In genomic region chr11:96567193-96567592, GRCh38 we compare ENCODE assay signal across 11 cellular contexts.
A peak's percentile ranks its signal among the peaks of the same experiment; 100 is the strongest.
DNase-seq lines count a peak whose midpoint lies in the region; ATAC-seq, FAIRE-seq and TF ChIP-seq lines count a peak whose summit lies in the region.
"Had no signal": no experiment of that assay in that cellular context is flagged by ENCODE, and none has a peak within 500 bp of the region (broad histone marks: within the 10 kb centered on the region; RNA-seq: fewer than 3 reads in every experiment).

No MANE protein-coding gene starts in this region.

- intact Hi-C loops in left cardiac atrium (cut with DNase I) (no loop called here), kidney (cut with DNase I) (no loop called here), upper lobe of right lung (cut with DNase I) (no loop called here)

- no peak for FAIRE-seq in kidney (lab: Jason Lieb, UNC)

- H3K36me3 ChIP-seq in cardiac muscle cell (no peaks in the 10 kb centered on the region), kidney (ENCODE audit: control insufficient read depth in 1 of 2, insufficient read depth in 2 of 2, low read length in 2 of 2) (no peaks in the 10 kb centered on the region), upper lobe of right lung (no peaks in the 10 kb centered on the region)
- H3K36me3 ChIP-seq: vagina had no signal

- no peaks in the 10 kb centered on the region for H3K27me3 ChIP-seq in cardiac muscle cell
- no peaks in the 10 kb centered on the region for H3K27me3 ChIP-seq in upper lobe of right lung
- H3K27me3 ChIP-seq: vagina had no signal

- ATAC-seq in left cardiac atrium (no peak), upper lobe of right lung (no peak), HG03457 (IDR thresholded peaks at IDR 0.05; ENCODE audit: unreplicated experiment) (no peak), GM21423 (IDR thresholded peaks at IDR 0.05; ENCODE audit: unreplicated experiment) (no peak), GM18520 (IDR thresholded peaks at IDR 0.05; ENCODE audit: unreplicated experiment) (no peak)

- TF ChIP-seq CTCF in cardiac muscle cell (IDR thresholded peaks at IDR 0.05; ENCODE audit: low read depth, low read length) (no peak), kidney (IDR thresholded peaks at IDR 0.05; ENCODE audit: borderline replicate concordance, extremely low read depth, insufficient read depth) (no peak), upper lobe of right lung (IDR thresholded peaks at IDR 0.05) (no peak)

- H3K27ac ChIP-seq in cardiac muscle cell: no peak overlapping the region
- H3K27ac ChIP-seq in kidney (ENCODE audit: low read depth in 2 of 2, low read length in 2 of 2): no peak overlapping the region
- no peak overlapping the region for H3K27ac ChIP-seq in upper lobe of right lung
- H3K27ac ChIP-seq: vagina had no signal

- DNase-seq in cardiac muscle cell (ENCODE audit: low read depth in 1 of 2, low spot score in 1 of 2): peak; percentile 13 to 42
- DNase-seq in left cardiac atrium: no peak
- DNase-seq in amniotic epithelial cell (ENCODE audit: low read depth): peak; percentile 31
- no peak for DNase-seq in kidney
- DNase-seq in upper lobe of right lung: no peak
- DNase-seq: NCI-H2107, nucleus accumbens had no signal

- H3K9ac ChIP-seq in kidney (ENCODE audit: low read length in 2 of 2): no peak overlapping the region

- H3K4me1 ChIP-seq in cardiac muscle cell (ENCODE audit: low read depth): peaks cover 6% of the 10 kb centered on the region
- H3K4me1 ChIP-seq in kidney (ENCODE audit: control insufficient read depth in 1 of 2, insufficient read depth in 1 of 2, low read depth in 1 of 2, low read length in 2 of 2): no peaks in the 10 kb centered on the region
- no peaks in the 10 kb centered on the region for H3K4me1 ChIP-seq in upper lobe of right lung
- H3K4me1 ChIP-seq: vagina had no signal

- no peaks in the 10 kb centered on the region for H3K9me3 ChIP-seq in cardiac muscle cell (ENCODE audit: low read depth)
- H3K9me3 ChIP-seq in kidney (ENCODE audit: control insufficient read depth in 1 of 2, low read length in 2 of 2): no peaks in the 10 kb centered on the region
- H3K9me3 ChIP-seq in upper lobe of right lung: no peaks in the 10 kb centered on the region
- H3K9me3 ChIP-seq: vagina had no signal

- no peak overlapping the region for H3K4me3 ChIP-seq in cardiac muscle cell
- peak overlapping the region; percentile 23 to 24 for H3K4me3 ChIP-seq in kidney (ENCODE audit: low read length in 2 of 2)
- peak overlapping the region; percentile 2 for H3K4me3 ChIP-seq in upper lobe of right lung
- H3K4me3 ChIP-seq: vagina had no signal

Comparison
In these comparisons a context has a peak if more than half of its experiments do, and no peak if none do; other contexts are left out.
1. DNase-seq: peak in cardiac muscle cell (2 of 2) and amniotic epithelial cell (single experiment); none in left cardiac atrium (single experiment), kidney (single experiment) and upper lobe of right lung (single experiment).